Comparison of ENCODE assay signal across 8 cellular contexts in the genomic region with DNA sequence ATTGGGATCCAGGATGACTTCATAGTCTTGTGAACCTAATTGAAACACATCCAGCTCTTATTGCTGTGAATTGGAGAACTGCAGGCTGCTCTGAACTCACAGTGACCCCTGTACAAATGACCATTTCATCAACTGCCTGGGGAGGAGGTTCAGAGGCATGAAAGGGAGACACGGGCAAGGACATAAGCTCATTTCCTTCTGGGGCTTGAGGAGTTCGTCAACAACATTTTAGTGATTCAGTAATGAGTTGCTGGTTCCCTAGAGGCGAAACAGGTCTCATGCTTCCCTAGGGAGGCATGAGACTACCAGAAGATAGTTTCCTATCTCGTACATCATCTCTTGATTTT.
DNase-seq lines count a peak whose midpoint lies in the region; ATAC-seq and TF ChIP-seq lines count a peak whose summit lies in the region.

No MANE protein-coding gene starts in this region.

- DNase-seq in EH (ENCODE audit: low read depth): peak; percentile 87
- DNase-seq in Panc1 (ENCODE audit: low read depth, low spot score): no peak
- peak; percentile 84 for DNase-seq in fibroblast of pulmonary artery (ENCODE audit: low read depth)
- peak; percentile 57 for DNase-seq in pulmonary artery endothelial cell (ENCODE audit: low read depth, low spot score)
- no peak for DNase-seq in ureter (ENCODE audit: low spot score)

- ATAC-seq in Panc1 (peak; percentile 49; the same call in 1 of the 2 replicates), HG02870 (IDR thresholded peaks at IDR 0.05; ENCODE audit: unreplicated experiment) (no peak), GM18519 (IDR thresholded peaks at IDR 0.05; ENCODE audit: low FRiP score, unreplicated experiment) (no peak), GM19328 (IDR thresholded peaks at IDR 0.05; ENCODE audit: unreplicated experiment) (no peak)

- no peak for TF ChIP-seq CTCF in Panc1 (IDR thresholded peaks at IDR 0.05)
- no peak for TF ChIP-seq CTCF in fibroblast of pulmonary artery (IDR thresholded peaks at IDR 0.05; ENCODE audit: low read length, missing control alignments)

- in situ Hi-C loops in Panc1 (cut with HindIII; ENCODE audit: low pct_unique_long_range_greater_than_20kb, low sequenced_read_pairs): no loop called here

- H3K4me1 ChIP-seq in Panc1 (ENCODE audit: control insufficient read depth, insufficient read depth, low read length): peaks cover 6% of the 10 kb centered on the region; the same call in 1 of the 2 replicates

- peak overlapping the region; percentile 54 for H3K27ac ChIP-seq in Panc1 (ENCODE audit: low read length)

- no peaks in the 10 kb centered on the region for H3K9me3 ChIP-seq in Panc1 (ENCODE audit: control insufficient read depth, insufficient read depth, low read depth, low read length)

- no peak overlapping the region for H3K4me3 ChIP-seq in Panc1 (ENCODE audit: low read depth in 2 of 2, low read length in 2 of 2)
- no peak overlapping the region for H3K4me3 ChIP-seq in fibroblast of pulmonary artery (replicated peaks; ENCODE audit: low read depth, low read length)

- H3K27me3 ChIP-seq in Panc1 (ENCODE audit: control insufficient read depth, insufficient read depth, low read length): no peaks in the 10 kb centered on the region

- CTCF ChIA-PET in Panc1 (lab: Charles Lee): interaction anchor here (0.6 kb wide), 1 partner anchor 59 kb away, joined by 3 read pairs; no protein-coding TSS in a partner anchor

- BruUV-seq in Panc1 (replicated peaks; lab: Mats Ljungman, UMichigan): no TSS peak

- POLR2A ChIA-PET in Panc1 (lab: Charles Lee): interaction anchor here (0.6 kb wide), 1 partner anchor 452 kb away, joined by 13 read pairs; no protein-coding TSS in a partner anchor

- no peaks in the 10 kb centered on the region for H3K36me3 ChIP-seq in Panc1 (ENCODE audit: control insufficient read depth, insufficient read depth, low read length)

- intact Hi-C loops in Panc1 (cut with micrococcal nuclease; ENCODE audit: unreplicated experiment): no loop called here

Comparison
In these comparisons a context has a peak if more than half of its experiments do, and no peak if none do; other contexts are left out.
1. DNase-seq: peak in EH (single experiment), fibroblast of pulmonary artery (single experiment) and pulmonary artery endothelial cell (single experiment); none in Panc1 (single experiment) and ureter (single experiment).